Comparison of ENCODE assay signal across 1 cellular context in genomic region chr5:122332589-122333555, GRCh38.
TF ChIP-seq lines count a peak whose summit lies in the region.

No MANE protein-coding gene starts in this region.

TF ChIP-seq in GM23338, 12 proteins besides CTCF, POLR2A, EP300 and RAD21 (continued from another document):
- TF ChIP-seq ZNF462 (CRISPR knock-in tag; IDR thresholded peaks at IDR 0.05) (no peak), NANOG (IDR thresholded peaks at IDR 0.05; ENCODE audit: borderline replicate concordance) (no peak), ZNF114 (CRISPR knock-in tag; IDR thresholded peaks at IDR 0.05) (no peak)
